In the genomic region with DNA sequence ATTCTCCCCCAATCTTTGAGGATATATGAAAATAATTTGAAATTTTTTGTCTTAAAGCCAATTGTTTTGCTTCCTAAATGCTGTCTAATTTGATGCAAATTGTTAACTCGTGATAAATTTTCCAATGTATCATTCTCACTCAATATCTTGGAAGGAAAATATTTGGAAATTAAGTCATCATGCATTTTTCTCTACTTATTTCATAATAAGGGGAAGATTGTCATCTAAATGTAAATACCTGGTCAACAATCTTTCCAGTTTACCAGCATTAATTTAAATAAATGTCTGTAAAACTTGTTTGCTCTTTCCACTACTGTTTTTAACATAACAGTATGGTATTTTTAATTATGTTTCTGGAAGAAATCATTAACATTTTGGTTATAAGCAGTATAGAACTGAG, we compare ENCODE assay signal across 30 cellular contexts.
"Had no signal": no experiment of that assay in that cellular context is flagged by ENCODE, and none has a peak within 500 bp of the region (broad histone marks: within the 10 kb centered on the region; RNA-seq: fewer than 3 reads in every experiment).

No MANE protein-coding gene starts in this region.

- DNase-seq: activated effector memory CD4-positive, alpha-beta T cell treated with anti-CD3 and anti-CD28 coated beads, Interleukin-2, amount 50 U/mL, for 16 hours; activated effector memory CD4-positive, alpha-beta T cell treated with Interleukin-2 at 50 U/mL for 16 hours; activated gamma-delta T cell; activated gamma-delta T cell treated with Interleukin-2 at 50 U/mL for 16 hours; activated naive CD4-positive, alpha-beta T cell; activated naive CD4-positive, alpha-beta T cell treated with anti-CD3 and anti-CD28 coated beads for 36 hours; activated naive CD4-positive, alpha-beta T cell treated with anti-CD3 and anti-CD28 coated beads, Interleukin-2, amount 10 ng/mL, durations not matched to agents 7 days and 5 days; activated naive CD4-positive, alpha-beta T cell treated with anti-CD3 and anti-CD28 coated beads, Interleukin-2, amount 50 U/mL, for 16 hours; activated naive CD4-positive, alpha-beta T cell treated with Interleukin-2 at 50 U/mL for 16 hours; activated naive CD8-positive, alpha-beta T cell treated with anti-CD3 and anti-CD28 coated beads for 36 hours; activated naive CD8-positive, alpha-beta T cell treated with anti-CD3 and anti-CD28 coated beads, Interleukin-2, amount 10 ng/mL, durations not matched to agents 7 days and 5 days; activated naive CD8-positive, alpha-beta T cell treated with anti-CD3 and anti-CD28 coated beads, Interleukin-2, amount 50 U/mL, for 24 hours; activated T-cell treated with anti-CD3 and anti-CD28 coated beads, Interleukin-2, amount 50 U/mL, for 24 hours; activated T-cell treated with anti-CD3 and anti-CD28 coated beads, Interleukin-2, amount 50 U/mL, for 4 hours; activated T-cell treated with anti-CD3 and anti-CD28 coated beads, Interleukin-2, amount 50 U/mL, for 48 hours; activated T-cell treated with anti-CD3 and anti-CD28 coated beads, Interleukin-2, amount 50 U/mL, for 72 hours; adrenal gland; amniotic stem cell; amygdala; anterior cingulate cortex; aorta; body of pancreas; caudate nucleus; central memory CD4-positive, alpha-beta T cell; cerebellar nuclear complex had no signal

- H3K27me3 ChIP-seq: adrenal gland, ascending aorta, body of pancreas, breast epithelium, cardiac muscle cell had no signal

- H3K4me1 ChIP-seq: ascending aorta, body of pancreas, breast epithelium had no signal

- H3K9me3 ChIP-seq: adrenal gland, ascending aorta, body of pancreas, breast epithelium had no signal

- H3K4me3 ChIP-seq: adrenal gland, ascending aorta, body of pancreas, breast epithelium, cardiac muscle cell had no signal

- ATAC-seq: activated naive CD4-positive, alpha-beta T cell treated with anti-CD3 and anti-CD28 coated beads, Interleukin-2, amount 50 U/mL, for 72 hours; activated naive CD8-positive, alpha-beta T cell treated with anti-CD3 and anti-CD28 coated beads, Interleukin-2, amount 50 U/mL, for 24 hours; activated T-cell treated with anti-CD3 and anti-CD28 coated beads, Interleukin-2, amount 50 U/mL, for 4 hours; activated T-cell treated with anti-CD3 and anti-CD28 coated beads, Interleukin-2, amount 50 U/mL, for 72 hours; activated T-helper 17 cell treated with anti-CD3 and anti-CD28 coated beads, Interleukin-2, amount 50 U/mL, for 72 hours; body of pancreas had no signal

- H3K36me3 ChIP-seq: adrenal gland, ascending aorta, breast epithelium, cardiac muscle cell had no signal

- H3K27ac ChIP-seq: adrenal gland, ascending aorta, body of pancreas, breast epithelium, cardiac muscle cell had no signal
